Comparison of ENCODE assay signal across 8 cellular contexts in genomic region chr12:120194534-120195395, GRCh38. TPM values are rescaled to one million over a fixed set of nuclear protein-coding genes. Genes with fewer than 3 reads are reported as not detected.
DNase-seq lines count a peak whose midpoint lies in the region; ATAC-seq lines count a peak whose summit lies in the region.

Gene GCN1 (minus strand): TSS chr12:120194715. CDS start chr12:120194697, 18 bp downstream.

- peak; percentile 60 for DNase-seq in A172 (ENCODE audit: low spot score)
- peak; percentile 89 for DNase-seq in NCI-H2227 (lab: John Stamatoyannopoulos, UW; ENCODE audit: unreplicated experiment)
- DNase-seq in activated CD4-positive, alpha-beta T cell treated with anti-CD3 and anti-CD28 coated beads for 1 hour = peak; percentile 83
- peak; percentile 93 for DNase-seq in cerebellum (ENCODE audit: low spot score)
- DNase-seq in kidney glomerular epithelial cell (lab: John Stamatoyannopoulos, UW) = peak; percentile 59
- DNase-seq in stimulated activated CD4-positive, alpha-beta T cell treated with anti-CD3 and anti-CD28 coated beads, Interleukin-15, amount 100 ng/mL, for 48 hours (ENCODE audit: low read depth in 2 of 2) = peak; percentile 76 to 87

- peak; percentile 86 for ATAC-seq in GM18511 (IDR thresholded peaks at IDR 0.05; ENCODE audit: unreplicated experiment)
- peak; percentile 63 for ATAC-seq in HG03039 (IDR thresholded peaks at IDR 0.05; ENCODE audit: unreplicated experiment)

RNA-seq across cellular contexts. Expression of gene GCN1, which starts in this region (rescaled TPM):
- 41.5 and 43.4 TPM in 2 replicates for total RNA-seq in A172 (2014; rRNA removed; shearing (Covaris generic))
- 73.6 TPM for total RNA-seq in cerebellum

Comparison
In these comparisons a context has a peak if more than half of its experiments do, and no peak if none do; other contexts are left out.
1. Peak in every context shown above with its lines: DNase-seq and ATAC-seq.